9 cellular contexts compared by ENCODE assay signal in genomic region chr10:19929466-19930140, GRCh38.
A peak's percentile ranks its signal among the peaks of the same experiment; 100 is the strongest.
DNase-seq lines count a peak whose midpoint lies in the region; ATAC-seq, FAIRE-seq and TF ChIP-seq lines count a peak whose summit lies in the region.
"Had no signal": no experiment of that assay in that cellular context is flagged by ENCODE, and none has a peak within 500 bp of the region (broad histone marks: within the 10 kb centered on the region; RNA-seq: fewer than 3 reads in every experiment).

No MANE protein-coding gene starts in this region.

- 27% methylated on average over 3 of the region's 3 CpGs for WGBS in HepG2 (ENCODE audit: low lambda C conversion rate)

- TF ChIP-seq RAD21 in HepG2 (CRISPR knock-in tag; IDR thresholded peaks at IDR 0.05) = no peak

- H3K27ac ChIP-seq in cingulate gyrus (ENCODE audit: low read depth, low read length) (peak overlapping the region; percentile 20), HepG2 (ENCODE audit: extremely low read length, insufficient read depth, low read length) (no peak overlapping the region), subcutaneous abdominal adipose tissue (ENCODE audit: low read depth, low read length) (peak overlapping the region; percentile 15)
- H3K27ac ChIP-seq: colonic mucosa had no signal

- FAIRE-seq in HepG2 (lab: Jason Lieb, UNC) = no peak

- no peaks in the 10 kb centered on the region for H3K79me2 ChIP-seq in HepG2 (ENCODE audit: insufficient read depth, low read length)

- H3K4me3 ChIP-seq in HepG2 (replicated peaks in 1 of 3; ENCODE audit: insufficient read depth in 1 of 3, low read depth in 2 of 3, low read length in 3 of 3) = no peak overlapping the region
- H3K4me3 ChIP-seq in subcutaneous abdominal adipose tissue (ENCODE audit: low read depth in 1 of 5, low read length in 5 of 5) = no peak overlapping the region
- H3K4me3 ChIP-seq: colonic mucosa had no signal

- H2AFZ ChIP-seq in HepG2 (ENCODE audit: low read length) = no peak overlapping the region

- in situ Hi-C loops in HepG2 (cut with HindIII; ENCODE audit: extremely low pct_ligation_motif_present, low pct_unique_long_range_greater_than_20kb) = no loop called here

- intact Hi-C loops in HepG2 (cut with micrococcal nuclease; ENCODE audit: unreplicated experiment) = no loop called here

- no peaks in the 10 kb centered on the region for H4K20me1 ChIP-seq in HepG2 (ENCODE audit: insufficient read depth, low read length)

- peak; percentile 75 for DNase-seq in LHCN-M2 (ENCODE audit: low read depth)
- no peak for DNase-seq in HepG2 (ENCODE audit: low spot score)
- DNase-seq in NCI-H128 (lab: John Stamatoyannopoulos, UW; ENCODE audit: unreplicated experiment) = no peak
- DNase-seq in SHP77 treated with DMSO at 0.1 percent for 48 hours (lab: John Stamatoyannopoulos, UW) = no peak
- DNase-seq in D341Med (ENCODE audit: low spot score) = no peak
- no peak for DNase-seq in midbrain (lab: John Stamatoyannopoulos, UW)
- DNase-seq: colonic mucosa had no signal

- H3K36me3 ChIP-seq in HepG2 (replicated peaks in 1 of 2; ENCODE audit: control insufficient read depth in 1 of 2, insufficient read depth in 2 of 2, low read length in 2 of 2) (no peaks in the 10 kb centered on the region), subcutaneous abdominal adipose tissue (ENCODE audit: control insufficient read depth in 5 of 5, insufficient read depth in 5 of 5, low read length in 5 of 5) (no peaks in the 10 kb centered on the region)
- H3K36me3 ChIP-seq: colonic mucosa had no signal

- H3K4me1 ChIP-seq in HepG2 (ENCODE audit: insufficient read depth, low read length) = no peaks in the 10 kb centered on the region
- peaks cover 4 to 36% (median 23%) of the 10 kb centered on the region in 5 donors for H3K4me1 ChIP-seq in subcutaneous abdominal adipose tissue (ENCODE audit: control insufficient read depth in 5 of 5, insufficient read depth in 5 of 5, low read length in 5 of 5)

- no peak for TF ChIP-seq EP300 in HepG2 (IDR thresholded peaks at IDR 0.05; ENCODE audit: low read depth in 2 of 2, low read length in 2 of 2)
- TF ChIP-seq EP300 in HepG2 (CRISPR knock-in tag; IDR thresholded peaks at IDR 0.05; ENCODE audit: borderline replicate concordance) = no peak

- no peak for TF ChIP-seq POLR2A in HepG2 (IDR thresholded peaks at IDR 0.05; ENCODE audit: insufficient read depth in 1 of 2, low read depth in 2 of 2, low read length in 2 of 2)

- POLR2A ChIA-PET in HepG2 (lab: Yijun Ruan, JAX) = no interaction called here

- no peak for TF ChIP-seq CTCF in HepG2 (CRISPR knock-in tag; IDR thresholded peaks at IDR 0.05)

- peaks cover 3% of the 10 kb centered on the region; the same call in 1 of the 2 replicates for H3K9me3 ChIP-seq in HepG2 (ENCODE audit: low read length)
- no peaks in the 10 kb centered on the region for H3K9me3 ChIP-seq in subcutaneous abdominal adipose tissue (ENCODE audit: control insufficient read depth in 5 of 5, low read length in 5 of 5)
- H3K9me3 ChIP-seq: colonic mucosa had no signal

- CTCF ChIA-PET in HepG2 (lab: Yijun Ruan, JAX; ENCODE audit: low intra/inter-chr PET ratio, low total read pairs) = no interaction called here

- H3K9ac ChIP-seq in HepG2 (ENCODE audit: insufficient read depth, low read depth, low read length) (no peak overlapping the region), subcutaneous abdominal adipose tissue (ENCODE audit: low read length in 5 of 5) (no peak overlapping the region)

- ATAC-seq in HepG2 = peak; percentile 69

- BruUV-seq in HepG2 (replicated peaks; lab: Mats Ljungman, UMichigan) = no TSS peak

- H3K27me3 ChIP-seq in HepG2 (ENCODE audit: control insufficient read depth in 1 of 2, insufficient read depth in 2 of 2, low read length in 2 of 2) = no peaks in the 10 kb centered on the region
- no peaks in the 10 kb centered on the region for H3K27me3 ChIP-seq in subcutaneous abdominal adipose tissue (ENCODE audit: control insufficient read depth in 5 of 5, insufficient read depth in 4 of 5, low read length in 5 of 5)
- H3K27me3 ChIP-seq: colonic mucosa had no signal

- no peak overlapping the region for H3K4me2 ChIP-seq in HepG2 (ENCODE audit: low read depth, low read length)

TF ChIP-seq in HepG2, 621 proteins besides CTCF, POLR2A, EP300 and RAD21:
- TF ChIP-seq MEIS1 (CRISPR knock-in tag; IDR thresholded peaks at IDR 0.05; ENCODE audit: borderline replicate concordance) (no peak), BHLHE40 (IDR thresholded peaks at IDR 0.05; ENCODE audit: low read length) (peak; percentile 61; the same call in 1 of the 2 replicates)
